In genomic region chr3:33439421-33440327, GRCh38 we compare ENCODE assay signal across 8 cellular contexts. TPM values are rescaled to one million over a fixed set of nuclear protein-coding genes. Genes with fewer than 3 reads are reported as not detected.
DNase-seq lines count a peak whose midpoint lies in the region; ATAC-seq, FAIRE-seq and TF ChIP-seq lines count a peak whose summit lies in the region.

No MANE protein-coding gene starts in this region.

- BruUV-seq in mammary epithelial cell (replicated peaks; lab: Mats Ljungman, UMichigan): no TSS peak

- peak; percentile 18 for ATAC-seq in GM19452 (IDR thresholded peaks at IDR 0.05; ENCODE audit: unreplicated experiment)
- peak; percentile 21 for ATAC-seq in HG03521 (IDR thresholded peaks at IDR 0.05; ENCODE audit: unreplicated experiment)

- H3K4me2 ChIP-seq in mammary epithelial cell (ENCODE audit: insufficient read depth, low read depth, low read length): peak overlapping the region; percentile 74

- intact Hi-C loops in mammary epithelial cell (cut with micrococcal nuclease) (loop anchor here (5.0 kb wide), 2 partner anchors 278 to 348 kb away; partner anchors contain the start of gene CLASP2), spleen (cut with DNase I; ENCODE audit: low total_unique reads) (no loop called here)

- DNase-seq in DMS 273 treated with DMSO at 0.1 percent for 48 hours (lab: John Stamatoyannopoulos, UW): peak; percentile 3
- peak; percentile 66 for DNase-seq in UCSD-AML1 (lab: John Stamatoyannopoulos, UW; ENCODE audit: unreplicated experiment)
- DNase-seq in mammary epithelial cell: peak; percentile 51
- peak; percentile 78 for DNase-seq in islet precursor cell
- DNase-seq in spleen: no peak
- no peak for DNase-seq in H54 (ENCODE audit: insufficient read length, low spot score)

- H3K27ac ChIP-seq in mammary epithelial cell (ENCODE audit: insufficient read depth, low read depth, low read length) (peak overlapping the region; percentile 76), spleen (peak overlapping the region; percentile 94 to 99 (median 98))

- H3K4me3 ChIP-seq in mammary epithelial cell (replicated peaks in 1 of 3; ENCODE audit: insufficient read depth in 1 of 3, low read depth in 2 of 3, low read length in 3 of 3) (peak overlapping the region; percentile 86 to 93 (median 88)), spleen (peak overlapping the region; percentile 75 to 98 (median 82))

- CTCF ChIA-PET in mammary epithelial cell (lab: Charles Lee; ENCODE audit: low non-redundant PET): interaction anchor here (0.6 kb wide), 1 partner anchor 249 kb away, joined by 5 read pairs; no protein-coding TSS in a partner anchor

- no peaks in the 10 kb centered on the region for H3K9me3 ChIP-seq in mammary epithelial cell (replicated peaks; ENCODE audit: insufficient read depth, low read length)
- H3K9me3 ChIP-seq in spleen: no peaks in the 10 kb centered on the region

- dilution Hi-C loops in mammary epithelial cell (cut with HindIII; ENCODE audit: low sequenced_read_pairs): no loop called here

- no peaks in the 10 kb centered on the region for H3K36me3 ChIP-seq in mammary epithelial cell (ENCODE audit: insufficient read depth, low read length)
- no peaks in the 10 kb centered on the region for H3K36me3 ChIP-seq in spleen

- H3K9ac ChIP-seq in mammary epithelial cell (ENCODE audit: insufficient read depth, low read length): peak overlapping the region; percentile 95

- no peak for FAIRE-seq in H54 (lab: Jason Lieb, UNC)

- peaks cover 53% of the 10 kb centered on the region for H3K79me2 ChIP-seq in mammary epithelial cell (ENCODE audit: insufficient read depth, low read length)

- no peaks in the 10 kb centered on the region for H3K27me3 ChIP-seq in mammary epithelial cell (ENCODE audit: insufficient read depth, low read length)
- H3K27me3 ChIP-seq in spleen (replicated peaks in 1 of 7): no peaks in the 10 kb centered on the region

- H3K4me1 ChIP-seq in mammary epithelial cell (ENCODE audit: insufficient read depth, low read length) (peaks cover 21% of the 10 kb centered on the region), spleen (peaks cover 29 to 61% (median 56%) of the 10 kb centered on the region in 6 donors)

- TF ChIP-seq POLR2A in spleen (IDR thresholded peaks at IDR 0.05): no peak
- no peak; the same call in 1 of the 2 replicates for TF ChIP-seq POLR2A in H54 (IDR thresholded peaks at IDR 0.05; ENCODE audit: low read depth, low read length)

- peak overlapping the region; percentile 79 for H2AFZ ChIP-seq in mammary epithelial cell (ENCODE audit: low read depth, low read length)

- TF ChIP-seq CTCF in mammary epithelial cell (conservative IDR thresholded peaks at IDR 0.05 in 1 of 2, IDR thresholded peaks at IDR 0.05 in 1 of 2; ENCODE audit: extremely low read depth in 1 of 2, insufficient read depth in 1 of 2, low read depth in 1 of 2, low read length in 2 of 2): peak in 1 of 2 donors; percentile 31
- TF ChIP-seq CTCF in spleen (IDR thresholded peaks at IDR 0.05 in 8 of 11, conservative IDR thresholded peaks at IDR 0.05 in 3 of 11): peak in 6 of 11 experiments; percentile 8 to 40 (median 33)

- in situ Hi-C loops in mammary epithelial cell (cut with MboI; ENCODE audit: low sequenced_read_pairs in 2 of 2): loop anchor here in 1 of 2 donors (25.0 kb wide), 1 partner anchor 348 kb away; the partner anchor contains the start of gene PDCD6IP

- WGBS in mammary epithelial cell (ENCODE audit: low coverage, missing lambda C conversion rate): 3% methylated on average over 25 of the region's 99 CpGs
- WGBS in spleen, 5 donors: 0 to 1% (median 0%) methylated on average over 18 to 99 of the region's 99 CpGs

- peaks cover 2% of the 10 kb centered on the region for H4K20me1 ChIP-seq in mammary epithelial cell (ENCODE audit: insufficient read depth, low read length)

RNA-seq across cellular contexts. Expression of gene UBP1, which starts 0.5 kb away (rescaled TPM):
- total RNA-seq in mammary epithelial cell (10 to 100 TPM; 44.8 to 63.7 TPM), spleen (10 to 100 TPM; 52.8 to 88.2 (median 73.4) TPM)
- polyA plus RNA-seq in mammary epithelial cell (63.3 TPM), spleen (10 to 100 TPM; 27.6 to 37.5 (median 35.8) TPM)
- polyA minus RNA-seq in mammary epithelial cell: 142 TPM

Comparison
In these comparisons a context has a peak if more than half of its experiments do, and no peak if none do; other contexts are left out.
1. DNase-seq: peak in DMS 273 treated with DMSO at 0.1 percent for 48 hours (single experiment), UCSD-AML1 (single experiment), mammary epithelial cell (single experiment) and islet precursor cell (single experiment); none in spleen (single experiment) and H54 (single experiment).